2 cellular contexts compared by ENCODE assay signal in the genomic region with DNA sequence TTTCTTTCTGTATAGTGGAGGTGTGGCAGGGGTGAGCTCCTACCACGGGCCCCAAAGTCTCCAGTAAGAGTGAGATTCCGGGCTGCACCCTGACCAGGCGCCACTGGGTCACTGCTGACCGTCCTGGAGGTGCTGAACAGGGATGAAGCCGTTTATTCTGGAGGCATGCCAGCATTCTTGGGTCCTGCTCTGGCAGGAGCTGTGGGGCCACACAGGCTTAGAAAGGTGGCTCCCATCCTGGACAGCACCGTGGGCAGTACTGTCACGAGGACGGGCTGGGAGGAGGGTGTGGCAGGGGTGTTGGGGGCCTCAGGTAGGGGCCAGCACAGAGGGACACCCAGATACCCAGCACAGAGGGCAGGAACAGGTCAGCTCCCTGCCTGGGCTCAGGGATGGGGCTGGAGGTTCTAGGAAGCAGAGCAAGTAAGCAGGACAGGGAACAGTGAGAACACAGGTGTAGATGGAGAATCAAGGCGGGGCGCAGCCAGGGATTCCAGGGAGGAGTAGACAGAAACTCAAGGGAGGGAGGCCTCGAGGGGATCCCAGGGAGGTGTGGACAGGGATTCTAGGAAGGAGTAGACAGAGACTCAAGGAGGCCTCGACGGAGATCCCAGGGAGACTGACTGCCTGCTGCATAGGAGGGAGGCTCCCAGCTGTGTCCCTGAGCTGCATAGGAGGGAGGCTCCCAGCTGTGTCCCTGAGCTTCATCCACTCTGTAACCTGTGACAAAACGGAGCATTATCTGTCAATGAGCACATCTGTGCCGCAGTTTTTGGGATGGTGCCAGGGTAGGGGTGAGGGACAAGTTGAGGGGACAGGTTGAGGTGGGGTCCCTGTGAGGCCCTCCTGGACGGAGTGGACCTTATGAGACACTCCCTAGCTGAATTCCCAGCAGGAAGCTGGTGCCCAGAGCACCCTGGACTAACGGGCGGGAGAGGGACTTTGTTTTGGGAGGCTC.
TF ChIP-seq lines count a peak whose summit lies in the region.

No MANE protein-coding gene starts in this region.

TF ChIP-seq in IMR-90, 13 proteins besides CTCF, POLR2A, EP300 and RAD21:
- TF ChIP-seq SMC3 (IDR thresholded peaks at IDR 0.05; ENCODE audit: low read depth, low read length) (no peak), MAFK (IDR thresholded peaks at IDR 0.05; ENCODE audit: low read depth, low read length) (no peak), CHD1 (IDR thresholded peaks at IDR 0.05; ENCODE audit: low read depth, low read length) (no peak), MXI1 (IDR thresholded peaks at IDR 0.05; ENCODE audit: borderline replicate concordance, low read depth, low read length) (no peak), FOS (IDR thresholded peaks at IDR 0.05; ENCODE audit: low read depth, low read length) (no peak), RCOR1 (IDR thresholded peaks at IDR 0.05; ENCODE audit: insufficient replicate concordance, low read length) (no peak), NFE2L2 (IDR thresholded peaks at IDR 0.05; ENCODE audit: low read depth, low read length) (no peak), BHLHE40 (IDR thresholded peaks at IDR 0.05; ENCODE audit: low read depth, low read length) (no peak), RFX5 (IDR thresholded peaks at IDR 0.05; ENCODE audit: low read depth, low read length) (no peak)
- TF ChIP-seq, protein P1, sequence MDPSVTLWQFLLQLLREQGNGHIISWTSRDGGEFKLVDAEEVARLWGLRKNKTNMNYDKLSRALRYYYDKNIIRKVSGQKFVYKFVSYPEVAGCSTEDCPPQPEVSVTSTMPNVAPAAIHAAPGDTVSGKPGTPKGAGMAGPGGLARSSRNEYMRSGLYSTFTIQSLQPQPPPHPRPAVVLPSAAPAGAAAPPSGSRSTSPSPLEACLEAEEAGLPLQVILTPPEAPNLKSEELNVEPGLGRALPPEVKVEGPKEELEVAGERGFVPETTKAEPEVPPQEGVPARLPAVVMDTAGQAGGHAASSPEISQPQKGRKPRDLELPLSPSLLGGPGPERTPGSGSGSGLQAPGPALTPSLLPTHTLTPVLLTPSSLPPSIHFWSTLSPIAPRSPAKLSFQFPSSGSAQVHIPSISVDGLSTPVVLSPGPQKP (IDR thresholded peaks at IDR 0.05; ENCODE audit: borderline replicate concordance, low read depth, low read length) = no peak
- TF ChIP-seq, protein P2, sequence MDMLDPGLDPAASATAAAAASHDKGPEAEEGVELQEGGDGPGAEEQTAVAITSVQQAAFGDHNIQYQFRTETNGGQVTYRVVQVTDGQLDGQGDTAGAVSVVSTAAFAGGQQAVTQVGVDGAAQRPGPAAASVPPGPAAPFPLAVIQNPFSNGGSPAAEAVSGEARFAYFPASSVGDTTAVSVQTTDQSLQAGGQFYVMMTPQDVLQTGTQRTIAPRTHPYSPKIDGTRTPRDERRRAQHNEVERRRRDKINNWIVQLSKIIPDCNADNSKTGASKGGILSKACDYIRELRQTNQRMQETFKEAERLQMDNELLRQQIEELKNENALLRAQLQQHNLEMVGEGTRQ (IDR thresholded peaks at IDR 0.05; ENCODE audit: low read depth, low read length) = no peak
TF ChIP-seq in IMR-90: peak in this region for 0.

TF ChIP-seq in HepG2, 621 proteins besides CTCF, POLR2A, EP300 and RAD21:
- TF ChIP-seq ZNF205 (CRISPR knock-in tag; IDR thresholded peaks at IDR 0.05) = no peak
- TF ChIP-seq, protein P3, sequence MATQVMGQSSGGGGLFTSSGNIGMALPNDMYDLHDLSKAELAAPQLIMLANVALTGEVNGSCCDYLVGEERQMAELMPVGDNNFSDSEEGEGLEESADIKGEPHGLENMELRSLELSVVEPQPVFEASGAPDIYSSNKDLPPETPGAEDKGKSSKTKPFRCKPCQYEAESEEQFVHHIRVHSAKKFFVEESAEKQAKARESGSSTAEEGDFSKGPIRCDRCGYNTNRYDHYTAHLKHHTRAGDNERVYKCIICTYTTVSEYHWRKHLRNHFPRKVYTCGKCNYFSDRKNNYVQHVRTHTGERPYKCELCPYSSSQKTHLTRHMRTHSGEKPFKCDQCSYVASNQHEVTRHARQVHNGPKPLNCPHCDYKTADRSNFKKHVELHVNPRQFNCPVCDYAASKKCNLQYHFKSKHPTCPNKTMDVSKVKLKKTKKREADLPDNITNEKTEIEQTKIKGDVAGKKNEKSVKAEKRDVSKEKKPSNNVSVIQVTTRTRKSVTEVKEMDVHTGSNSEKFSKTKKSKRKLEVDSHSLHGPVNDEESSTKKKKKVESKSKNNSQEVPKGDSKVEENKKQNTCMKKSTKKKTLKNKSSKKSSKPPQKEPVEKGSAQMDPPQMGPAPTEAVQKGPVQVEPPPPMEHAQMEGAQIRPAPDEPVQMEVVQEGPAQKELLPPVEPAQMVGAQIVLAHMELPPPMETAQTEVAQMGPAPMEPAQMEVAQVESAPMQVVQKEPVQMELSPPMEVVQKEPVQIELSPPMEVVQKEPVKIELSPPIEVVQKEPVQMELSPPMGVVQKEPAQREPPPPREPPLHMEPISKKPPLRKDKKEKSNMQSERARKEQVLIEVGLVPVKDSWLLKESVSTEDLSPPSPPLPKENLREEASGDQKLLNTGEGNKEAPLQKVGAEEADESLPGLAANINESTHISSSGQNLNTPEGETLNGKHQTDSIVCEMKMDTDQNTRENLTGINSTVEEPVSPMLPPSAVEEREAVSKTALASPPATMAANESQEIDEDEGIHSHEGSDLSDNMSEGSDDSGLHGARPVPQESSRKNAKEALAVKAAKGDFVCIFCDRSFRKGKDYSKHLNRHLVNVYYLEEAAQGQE (IDR thresholded peaks at IDR 0.05; ENCODE audit: borderline replicate concordance in 1 of 2, low read depth in 1 of 2, low read length in 2 of 2) = peak in 1 of 2 experiments; percentile 64; a peak in 2 of 4 replicates
TF ChIP-seq in HepG2: peak in this region for 1.
